In genomic region chr4:136750898-136751297, GRCh38 we compare ENCODE assay signal across 25 cellular contexts.
DNase-seq lines count a peak whose midpoint lies in the region; ATAC-seq, FAIRE-seq and TF ChIP-seq lines count a peak whose summit lies in the region.
"Had no signal": no experiment of that assay in that cellular context is flagged by ENCODE, and none has a peak within 500 bp of the region (broad histone marks: within the 10 kb centered on the region; RNA-seq: fewer than 3 reads in every experiment).

No MANE protein-coding gene starts in this region.

- POLR2A ChIA-PET in A549 (lab: Yijun Ruan, JAX) = no interaction called here

- no peak for TF ChIP-seq RAD21 in A549 (conservative IDR thresholded peaks at IDR 0.05 in 1 of 2, IDR thresholded peaks at IDR 0.05 in 1 of 2)

- H3K4me1 Mint-ChIP-seq in activated T-cell treated with anti-CD3 and anti-CD28 coated beads, Interleukin-2, amount 50 U/mL, for 4 hours (ENCODE audit: low read depth) = no peaks in the 10 kb centered on the region
- H3K4me1 Mint-ChIP-seq: activated naive CD4-positive, alpha-beta T cell treated with anti-CD3 and anti-CD28 coated beads, Interleukin-2, amount 10 ng/mL, durations not matched to agents 7 days and 5 days; IgD-negative memory B cell had no signal

- H3K9me3 ChIP-seq in A549 (no peaks in the 10 kb centered on the region), SU-DHL-6 (ENCODE audit: insufficient read depth, low read length) (no peaks in the 10 kb centered on the region)
- H3K9me3 ChIP-seq: ascending aorta, colonic mucosa had no signal

- no peak overlapping the region for H3K27ac ChIP-seq in A549
- no peak overlapping the region for H3K27ac ChIP-seq in SU-DHL-6 (ENCODE audit: low read depth, low read length)
- H3K27ac ChIP-seq: ascending aorta, colonic mucosa, WERI-Rb-1 had no signal

- FAIRE-seq in A549 (lab: Jason Lieb, UNC) = no peak
- FAIRE-seq: urothelium cell line had no signal

- no peaks in the 10 kb centered on the region for H3K36me3 Mint-ChIP-seq in activated T-cell treated with anti-CD3 and anti-CD28 coated beads, Interleukin-2, amount 50 U/mL, for 4 hours (ENCODE audit: insufficient read depth)
- H3K36me3 Mint-ChIP-seq: activated naive CD4-positive, alpha-beta T cell treated with anti-CD3 and anti-CD28 coated beads, Interleukin-2, amount 10 ng/mL, durations not matched to agents 7 days and 5 days; IgD-negative memory B cell had no signal

- peak overlapping the region; percentile 41 for H2AFZ ChIP-seq in SU-DHL-6 (ENCODE audit: low read depth, low read length, severe bottlenecking)

- H3K4me3 Mint-ChIP-seq in activated T-cell treated with anti-CD3 and anti-CD28 coated beads, Interleukin-2, amount 50 U/mL, for 4 hours = no peak overlapping the region
- H3K4me3 Mint-ChIP-seq: activated naive CD4-positive, alpha-beta T cell treated with anti-CD3 and anti-CD28 coated beads, Interleukin-2, amount 10 ng/mL, durations not matched to agents 7 days and 5 days; IgD-negative memory B cell; nephron; T-helper 1 cell treated with Interleukin-12 subunit alpha and Interleukin-12 subunit beta and Interleukin-4 antibody, amounts not matched to agents 30 μg/mL and 1 μg/mL, for 36 hours had no signal

- H3K36me3 ChIP-seq in SU-DHL-6 (ENCODE audit: low read length) = no peaks in the 10 kb centered on the region
- H3K36me3 ChIP-seq: ascending aorta, colonic mucosa, WERI-Rb-1 had no signal

- CTCF ChIA-PET in A549 (lab: Yijun Ruan, JAX) = no interaction called here

- peak overlapping the region; percentile 3; the same call in 1 of the 3 replicates for H3K4me2 ChIP-seq in A549
- H3K4me2 ChIP-seq in SU-DHL-6 (ENCODE audit: low read depth, low read length, poor library complexity, severe bottlenecking) = no peak overlapping the region

- TF ChIP-seq CTCF in A549 (IDR thresholded peaks at IDR 0.05) = no peak
- no peak for TF ChIP-seq CTCF in SU-DHL-6 (IDR thresholded peaks at IDR 0.05; ENCODE audit: insufficient read depth, low read length, poor library complexity, severe bottlenecking)
- TF ChIP-seq CTCF in fibroblast of the aortic adventitia (IDR thresholded peaks at IDR 0.05; ENCODE audit: insufficient read depth, low read length) = no peak

- no peaks in the 10 kb centered on the region for H3K27me3 Mint-ChIP-seq in activated T-cell treated with anti-CD3 and anti-CD28 coated beads, Interleukin-2, amount 50 U/mL, for 4 hours (ENCODE audit: low read depth)
- H3K27me3 Mint-ChIP-seq: activated naive CD4-positive, alpha-beta T cell treated with anti-CD3 and anti-CD28 coated beads, Interleukin-2, amount 10 ng/mL, durations not matched to agents 7 days and 5 days; IgD-negative memory B cell had no signal

- H3K9me2 ChIP-seq in SU-DHL-6 (replicated peaks; ENCODE audit: insufficient read depth, low read length) = no peaks in the 10 kb centered on the region

- no peaks in the 10 kb centered on the region for H3F3A ChIP-seq in SU-DHL-6 (ENCODE audit: insufficient read depth)

- H3K79me2 ChIP-seq in SU-DHL-6 (ENCODE audit: insufficient read depth, low read length) = no peaks in the 10 kb centered on the region

- no peak overlapping the region for H3K9ac ChIP-seq in SU-DHL-6 (ENCODE audit: low read length)

- H3K27me3 ChIP-seq in SU-DHL-6 (ENCODE audit: low read length) = no peaks in the 10 kb centered on the region
- H3K27me3 ChIP-seq: ascending aorta, colonic mucosa had no signal

- no peak for TF ChIP-seq POLR2A in A549 (IDR thresholded peaks at IDR 0.05; ENCODE audit: low read length)

- no peaks in the 10 kb centered on the region for H4K20me1 ChIP-seq in SU-DHL-6 (ENCODE audit: low read depth, low read length)

- no peak for ATAC-seq in A549
- no peak for ATAC-seq in activated T-cell treated with anti-CD3 and anti-CD28 coated beads, Interleukin-2, amount 50 U/mL, for 4 hours
- no peak for ATAC-seq in GM19455 (IDR thresholded peaks at IDR 0.05; ENCODE audit: unreplicated experiment)

- H3K4me1 ChIP-seq in A549 = no peaks in the 10 kb centered on the region
- H3K4me1 ChIP-seq: ascending aorta, colonic mucosa had no signal

- H3K9me3 Mint-ChIP-seq in activated T-cell treated with anti-CD3 and anti-CD28 coated beads, Interleukin-2, amount 50 U/mL, for 4 hours = no peaks in the 10 kb centered on the region
- H3K9me3 Mint-ChIP-seq: activated naive CD4-positive, alpha-beta T cell treated with anti-CD3 and anti-CD28 coated beads, Interleukin-2, amount 10 ng/mL, durations not matched to agents 7 days and 5 days; T-helper 1 cell treated with Interleukin-12 subunit alpha and Interleukin-12 subunit beta and Interleukin-4 antibody, amounts not matched to agents 30 μg/mL and 1 μg/mL, for 36 hours had no signal

- DNase-seq in A549 (ENCODE audit: low read depth in 1 of 2, low spot score in 1 of 2) (peak in 1 of 2 experiments; percentile 24), HT1080 (ENCODE audit: low read depth) (peak; percentile 8), fibroblast of the aortic adventitia (ENCODE audit: low read depth) (peak; percentile 31), NCI-H1436 treated with DMSO at 0.1 percent for 48 hours (lab: John Stamatoyannopoulos, UW) (no peak)
- DNase-seq in stimulated activated CD4-positive, alpha-beta T cell treated with anti-CD3 and anti-CD28 coated beads, Interleukin-4, amount 100 ng/mL, for 24 hours = no peak
- DNase-seq in activated T-cell treated with anti-CD3 and anti-CD28 coated beads, Interleukin-2, amount 50 U/mL, for 4 hours = no peak
- DNase-seq: ACHN; activated CD4-positive, alpha-beta T cell treated with anti-CD3 and anti-CD28 coated beads, Interleukin-2, amount 50 U/mL, for 48 hours; activated naive CD4-positive, alpha-beta T cell treated with anti-CD3 and anti-CD28 coated beads, Interleukin-2, amount 10 ng/mL, durations not matched to agents 7 days and 5 days; C1 segment of cervical spinal cord; colonic mucosa; foreskin melanocyte; GF-D8; H7; left cardiac atrium; NCI-H2081 treated with DMSO at 0.1 percent for 48 hours; NCI-H510A treated with DMSO at 0.1 percent for 48 hours; WERI-Rb-1 had no signal

- no peak for TF ChIP-seq EP300 in A549 (IDR thresholded peaks at IDR 0.05)

- 44% methylated on average over 3 of the region's 3 CpGs for WGBS in A549 (ENCODE audit: missing lambda C conversion rate)

- no peak overlapping the region for H3K4me3 ChIP-seq in A549
- H3K4me3 ChIP-seq in SU-DHL-6 (ENCODE audit: insufficient read depth, low read length, poor library complexity, severe bottlenecking) = no peak overlapping the region
- H3K4me3 ChIP-seq in fibroblast of the aortic adventitia (ENCODE audit: low read depth, low read length) = no peak overlapping the region
- H3K4me3 ChIP-seq: ascending aorta, colonic mucosa had no signal

TF ChIP-seq in A549, 52 proteins besides CTCF, POLR2A, EP300 and RAD21:
- TF ChIP-seq ZNF302 (CRISPR knock-in tag; IDR thresholded peaks at IDR 0.05) (no peak), CEBPB (IDR thresholded peaks at IDR 0.05) (peak; percentile 21 to 23; a peak in 1 of 4 replicates)

Comparison
In these comparisons a context has a peak if more than half of its experiments do, and no peak if none do; other contexts are left out.
1. DNase-seq: peak in HT1080 (single experiment) and fibroblast of the aortic adventitia (single experiment); none in stimulated activated CD4-positive, alpha-beta T cell treated with anti-CD3 and anti-CD28 coated beads, Interleukin-4, amount 100 ng/mL, for 24 hours (single experiment), activated T-cell treated with anti-CD3 and anti-CD28 coated beads, Interleukin-2, amount 50 U/mL, for 4 hours (single experiment) and NCI-H1436 treated with DMSO at 0.1 percent for 48 hours (single experiment).